20 cellular contexts compared by ENCODE assay signal in the genomic region with DNA sequence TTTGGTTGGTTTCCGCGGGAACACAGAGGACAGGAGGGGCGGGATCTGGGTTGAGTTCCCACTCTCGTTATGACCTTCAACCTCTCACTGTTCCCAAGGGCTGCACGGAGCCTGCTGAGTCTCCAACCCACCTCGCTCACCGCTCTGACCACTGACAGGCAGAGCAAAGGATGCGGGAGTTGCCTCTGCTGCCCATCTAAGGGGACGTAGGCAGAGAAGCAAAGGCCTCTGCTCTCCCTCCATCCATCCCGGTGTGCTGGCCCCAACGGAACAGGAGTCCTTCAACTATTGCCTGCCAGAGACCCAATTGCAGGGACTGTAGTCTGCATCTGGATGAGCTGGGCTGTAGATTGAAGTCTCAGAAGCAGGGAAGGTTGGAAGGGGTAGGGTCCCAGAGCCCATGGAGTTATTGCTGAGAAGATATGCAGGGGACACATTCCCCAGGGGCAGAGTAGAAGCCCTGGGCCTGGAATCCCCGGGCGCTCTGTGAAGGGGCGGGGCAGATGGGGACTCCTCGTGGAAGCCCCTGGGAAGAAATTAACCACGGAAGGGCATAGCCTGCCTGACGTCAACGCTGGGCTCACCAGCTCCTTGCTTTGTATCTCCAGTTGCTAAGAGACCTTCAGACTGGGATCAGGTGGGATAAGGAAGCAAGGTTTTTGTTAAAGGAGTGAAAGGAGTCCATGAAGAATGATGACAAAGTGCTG. TPM values are rescaled to one million over a fixed set of nuclear protein-coding genes. Genes with fewer than 3 reads are reported as not detected.
DNase-seq lines count a peak whose midpoint lies in the region; ATAC-seq, FAIRE-seq and TF ChIP-seq lines count a peak whose summit lies in the region.
"Had no signal": no experiment of that assay in that cellular context is flagged by ENCODE, and none has a peak within 500 bp of the region (broad histone marks: within the 10 kb centered on the region; RNA-seq: fewer than 3 reads in every experiment).

No MANE protein-coding gene starts in this region.

- H3K4me3 Mint-ChIP-seq in Caco-2 (ENCODE audit: unreplicated experiment) = no peak overlapping the region
- H3K4me3 Mint-ChIP-seq: activated CD4-positive, alpha-beta T cell treated with anti-CD3 and anti-CD28 coated beads, Interleukin-2, amount 10 ng/mL, durations not matched to agents 7 days and 5 days had no signal

- intact Hi-C loops in Caco-2 (cut with micrococcal nuclease; ENCODE audit: unreplicated experiment) (no loop called here), K562 (cut with micrococcal nuclease) (no loop called here), sciatic nerve (cut with DNase I) (no loop called here)

- TF ChIP-seq EP300 in K562 (IDR thresholded peaks at IDR 0.05; ENCODE audit: low read length) = no peak

- no peak overlapping the region for H3K4me2 ChIP-seq in K562 (ENCODE audit: insufficient read depth, low read length)
- H3K4me2 ChIP-seq: SK-N-SH had no signal

- no peaks in the 10 kb centered on the region for H3K27me3 ChIP-seq in Caco-2 (replicated peaks; ENCODE audit: control insufficient read depth, insufficient read depth, low read length)
- H3K27me3 ChIP-seq in K562 (ENCODE audit: control insufficient read depth in 2 of 2, insufficient read depth in 2 of 2, low read length in 2 of 2) = peaks cover 31 to 91% of the 10 kb centered on the region in 2 experiments; a peak in 4 of 5 replicates
- H3K27me3 ChIP-seq: MG63 had no signal

- DNase-seq in Caco-2 (peak in 1 of 2 experiments; percentile 40), K562 (ENCODE audit: extremely low read depth in 1 of 4, low spot score in 3 of 4) (no peak), sciatic nerve (ENCODE audit: low spot score) (peak; percentile 43), T-helper 1 cell (no peak), GM20000 (ENCODE audit: low spot score) (no peak)
- DNase-seq: activated CD4-positive, alpha-beta T cell treated with anti-CD3 and anti-CD28 coated beads, Interleukin-2, amount 10 ng/mL, durations not matched to agents 7 days and 5 days; activated gamma-delta T cell; DMS53; MG63; NCI-H2081 treated with DMSO at 0.1 percent for 48 hours; NCI-H69; SK-N-SH; substantia nigra had no signal

- H4K20me1 ChIP-seq in K562 (replicated peaks; ENCODE audit: control insufficient read depth, insufficient read depth, low read length) = peaks cover 10% of the 10 kb centered on the region; the same call in 1 of the 2 replicates

- BruUV-seq in Caco-2 (replicated peaks; lab: Mats Ljungman, UMichigan) (no TSS peak), K562 (replicated peaks; lab: Mats Ljungman, UMichigan) (no TSS peak)

- FAIRE-seq in K562 (lab: Jason Lieb, UNC) = no peak
- FAIRE-seq in islet of Langerhans (lab: Jason Lieb, UNC) = peak; percentile 38
- FAIRE-seq: colon, keratinocyte had no signal

- H3K4me1 Mint-ChIP-seq in Caco-2 (ENCODE audit: low read depth, unreplicated experiment) = peaks cover 28% of the 10 kb centered on the region

- H3K4me1 ChIP-seq in Caco-2 (peaks cover 14% of the 10 kb centered on the region), K562 (replicated peaks in 1 of 2; ENCODE audit: control insufficient read depth in 2 of 2, insufficient read depth in 2 of 2, low read length in 2 of 2) (no peaks in the 10 kb centered on the region; a peak in 1 of 5 replicates)
- H3K4me1 ChIP-seq: parathyroid adenoma had no signal

- H3K36me3 ChIP-seq in Caco-2 (ENCODE audit: control insufficient read depth, insufficient read depth, low read length) (no peaks in the 10 kb centered on the region), K562 (ENCODE audit: control insufficient read depth, insufficient read depth, low read length) (no peaks in the 10 kb centered on the region)
- H3K36me3 ChIP-seq: MG63 had no signal

- CTCF ChIA-PET in Caco-2 (lab: Charles Lee) = interaction anchor here (1.0 kb wide), 1 partner anchor 28 kb away, joined by 3 read pairs; no protein-coding TSS in a partner anchor
- CTCF ChIA-PET in K562 (lab: Yijun Ruan, JAX; ENCODE audit: low intra/inter-chr PET ratio) = no interaction called here

- TF ChIP-seq CTCF in Caco-2 (IDR thresholded peaks at IDR 0.05; ENCODE audit: insufficient read depth in 1 of 2, low read depth in 1 of 2, low read length in 1 of 2, severe bottlenecking in 1 of 2, unreplicated experiment in 1 of 2) (no peak), K562 (IDR thresholded peaks at IDR 0.05 in 2 of 3, conservative IDR thresholded peaks at IDR 0.05 in 1 of 3; ENCODE audit: insufficient read depth in 2 of 3, low read depth in 1 of 3, low read length in 3 of 3) (no peak), GM20000 (IDR thresholded peaks at IDR 0.05; ENCODE audit: extremely low read depth, missing control alignments) (no peak)

- peak overlapping the region; percentile 19 for H3K27ac Mint-ChIP-seq in Caco-2 (ENCODE audit: unreplicated experiment)
- H3K27ac Mint-ChIP-seq: activated CD4-positive, alpha-beta T cell treated with anti-CD3 and anti-CD28 coated beads, Interleukin-2, amount 10 ng/mL, durations not matched to agents 7 days and 5 days had no signal

- in situ Hi-C loops in K562 (cut with MboI) = no loop called here

- WGBS in K562 (ENCODE audit: insufficient coverage, low coverage, missing lambda C conversion rate) = 0% methylated on average over 18 of the region's 18 CpGs

- TF ChIP-seq RAD21 in K562 (CRISPR knock-in tag; conservative IDR thresholded peaks at IDR 0.05 in 1 of 2, IDR thresholded peaks at IDR 0.05 in 1 of 2) = no peak

- peaks cover 5% of the 10 kb centered on the region for H3K36me3 Mint-ChIP-seq in Caco-2 (ENCODE audit: insufficient read depth, unreplicated experiment)

- peaks cover 4% of the 10 kb centered on the region for H3K27me3 Mint-ChIP-seq in Caco-2 (ENCODE audit: insufficient read depth, unreplicated experiment)

- no peak for TF ChIP-seq POLR2A in K562 (conservative IDR thresholded peaks at IDR 0.05)

- POLR2A ChIA-PET in Caco-2 (lab: Charles Lee) = no interaction called here
- POLR2A ChIA-PET in K562 (lab: Yijun Ruan, JAX) = interaction anchor here (1.0 kb wide), 1 partner anchor 142 kb away, joined by 3 read pairs; no protein-coding TSS in a partner anchor

- no peak overlapping the region for H2AFZ ChIP-seq in K562 (ENCODE audit: low read depth, low read length)
- H2AFZ ChIP-seq: parathyroid adenoma had no signal

- ATAC-seq in K562 (no peak), sciatic nerve (no peak), HG02852 (IDR thresholded peaks at IDR 0.05; ENCODE audit: unreplicated experiment) (no peak), GM19467 (IDR thresholded peaks at IDR 0.05; ENCODE audit: unreplicated experiment) (no peak)

- H3K27ac ChIP-seq in K562 (ENCODE audit: extremely low read depth, low read depth, low read length) = no peak overlapping the region
- H3K27ac ChIP-seq: parathyroid adenoma had no signal

- H3K9me3 Mint-ChIP-seq in Caco-2 (ENCODE audit: unreplicated experiment) = no peaks in the 10 kb centered on the region
- H3K9me3 Mint-ChIP-seq: activated CD4-positive, alpha-beta T cell treated with anti-CD3 and anti-CD28 coated beads, Interleukin-2, amount 10 ng/mL, durations not matched to agents 7 days and 5 days had no signal

- no peaks in the 10 kb centered on the region for H3K9me3 ChIP-seq in Caco-2
- no peaks in the 10 kb centered on the region for H3K9me3 ChIP-seq in K562 (replicated peaks; ENCODE audit: control insufficient read depth, insufficient read depth, low read depth, low read length)
- H3K9me3 ChIP-seq: MG63, SK-N-SH had no signal

- no peaks in the 10 kb centered on the region for H3K79me2 ChIP-seq in K562 (ENCODE audit: control insufficient read depth, insufficient read depth, low read length)
- H3K79me2 ChIP-seq: parathyroid adenoma had no signal

- H3K4me3 ChIP-seq in Caco-2 (ENCODE audit: low read depth, low read length) (no peak overlapping the region), K562 (no peak overlapping the region)
- H3K4me3 ChIP-seq: MG63 had no signal

- peak overlapping the region in 1 of 2 experiments; percentile 39; a peak in 1 of 4 replicates for H3K9ac ChIP-seq in K562 (ENCODE audit: insufficient read depth in 1 of 2, low read depth in 2 of 2, low read length in 2 of 2)
- H3K9ac ChIP-seq: parathyroid adenoma, SK-N-SH had no signal

- H3K9me1 ChIP-seq in K562 (ENCODE audit: control insufficient read depth, insufficient read depth, low read length) = peaks cover 3% of the 10 kb centered on the region

RNA-seq across cellular contexts. Expression of a gene that starts 12.7 kb away (rescaled TPM):
- 0.48 TPM in 1 of 2 replicates, not detected in the other for total RNA-seq in Caco-2 (2022)
- total RNA-seq in K562 (2011; cell fraction: chromatin; rRNA removed; ENCODE audit: low replicate concordance) = not detected in 2 replicates
- not detected in 2 replicates for total RNA-seq in K562 (2011; cell fraction: nucleolus; rRNA removed)
- total RNA-seq in K562 (2011; cell fraction: nucleoplasm; rRNA removed) = not detected in 2 replicates
- total RNA-seq in K562 (2014; rRNA removed) = not detected in 2 replicates
- total RNA-seq in K562 (2014; rRNA removed; fragmentation: Illumina TruSeq; extraction: Trizol) = not detected in 2 replicates
- total RNA-seq in K562 (2015; rRNA removed; fragmentation: Illumina TruSeq; extraction: Trizol) = not detected in 2 replicates
- 0.29 TPM in 1 of 2 replicates, not detected in the other for total RNA-seq in K562 (2021)
- polyA plus RNA-seq in K562 (2011; rRNA removed) = not detected in 2 replicates
- not detected in 2 replicates for polyA plus RNA-seq in K562 (2011; cell fraction: cytosol; rRNA removed)
- polyA plus RNA-seq in K562 (2011; cell fraction: nucleus; rRNA removed) = not detected in 2 replicates
- polyA plus RNA-seq in K562 (2012) = not detected in 2 replicates
- polyA plus RNA-seq in K562 (2014; fragmentation: Illumina TruSeq; extraction: Trizol) = not detected in 2 replicates
- not detected for polyA plus RNA-seq in K562 (2014; fragmentation: Nextera tagmentation; extraction: Ambion mirVana)
- not detected in 2 replicates for polyA plus RNA-seq in K562 (2014; rRNA removed)
- polyA minus RNA-seq in K562 (2011; rRNA and poly(A)+ RNA removed) = not detected in 2 replicates
- polyA minus RNA-seq in K562 (2011; cell fraction: cytosol; rRNA and poly(A)+ RNA removed) = not detected in 2 replicates
- polyA minus RNA-seq in K562 (2011; cell fraction: nucleus; rRNA and poly(A)+ RNA removed) = not detected in 2 replicates
- 6.6 TPM for total RNA-seq in sciatic nerve
- polyA plus RNA-seq: BJ, keratinocyte, SK-N-SH had no signal

RNA-seq across cellular contexts. Expression of a gene that starts 39.2 kb away (rescaled TPM):
- 0.86 and 1.0 TPM in 2 replicates for total RNA-seq in Caco-2 (2022)
- not detected in 2 replicates for total RNA-seq in K562 (2011; cell fraction: chromatin; rRNA removed; ENCODE audit: low replicate concordance)
- not detected in 2 replicates for total RNA-seq in K562 (2011; cell fraction: nucleolus; rRNA removed)
- total RNA-seq in K562 (2011; cell fraction: nucleoplasm; rRNA removed) = not detected in 2 replicates
- not detected in 2 replicates for total RNA-seq in K562 (2014; rRNA removed)
- total RNA-seq in K562 (2014; rRNA removed; fragmentation: Illumina TruSeq; extraction: Trizol) = not detected in 2 replicates
- total RNA-seq in K562 (2015; rRNA removed; fragmentation: Illumina TruSeq; extraction: Trizol) = not detected in 2 replicates
- total RNA-seq in K562 (2021) = 0.27 and 0.35 TPM in 2 replicates
- not detected in 2 replicates for polyA plus RNA-seq in K562 (2011; rRNA removed)
- polyA plus RNA-seq in K562 (2011; cell fraction: cytosol; rRNA removed) = 0.06 TPM in 1 of 2 replicates, not detected in the other
- 0.11 TPM in 1 of 2 replicates, not detected in the other for polyA plus RNA-seq in K562 (2011; cell fraction: nucleus; rRNA removed)
- polyA plus RNA-seq in K562 (2012) = 0.07 and 0.14 TPM in 2 replicates
- not detected in 2 replicates for polyA plus RNA-seq in K562 (2014; fragmentation: Illumina TruSeq; extraction: Trizol)
- not detected for polyA plus RNA-seq in K562 (2014; fragmentation: Nextera tagmentation; extraction: Ambion mirVana)
- 0.07 TPM in 1 of 2 replicates, not detected in the other for polyA plus RNA-seq in K562 (2014; rRNA removed)
- 0.18 TPM in 1 of 2 replicates, not detected in the other for polyA minus RNA-seq in K562 (2011; rRNA and poly(A)+ RNA removed)
- not detected in 2 replicates for polyA minus RNA-seq in K562 (2011; cell fraction: cytosol; rRNA and poly(A)+ RNA removed)
- polyA minus RNA-seq in K562 (2011; cell fraction: nucleus; rRNA and poly(A)+ RNA removed) = not detected in 2 replicates
- total RNA-seq in sciatic nerve = 141 TPM
- total RNA-seq: activated CD4-positive, alpha-beta T cell treated with anti-CD3 and anti-CD28 coated beads, Interleukin-2, amount 10 ng/mL, durations not matched to agents 7 days and 5 days had no signal
- polyA plus RNA-seq: BJ, keratinocyte had no signal

RNA-seq across cellular contexts. Expression of a gene that starts 40.2 kb away (rescaled TPM):
- total RNA-seq in Caco-2 (2022) (not detected in 2 replicates), K562 (2014; rRNA removed) (not detected in 2 replicates), K562 (2014; rRNA removed; fragmentation: Illumina TruSeq; extraction: Trizol) (not detected in 2 replicates), K562 (2015; rRNA removed; fragmentation: Illumina TruSeq; extraction: Trizol) (not detected in 2 replicates), K562 (2021) (not detected in 2 replicates), sciatic nerve (4.2 TPM)
- not detected in 2 replicates for total RNA-seq in K562 (2011; cell fraction: chromatin; rRNA removed; ENCODE audit: low replicate concordance)
- total RNA-seq in K562 (2011; cell fraction: nucleolus; rRNA removed) = not detected in 2 replicates
- not detected in 2 replicates for total RNA-seq in K562 (2011; cell fraction: nucleoplasm; rRNA removed)
- polyA plus RNA-seq in K562 (2011; rRNA removed) (not detected in 2 replicates), K562 (2014; fragmentation: Illumina TruSeq; extraction: Trizol) (not detected in 2 replicates), K562 (2014; fragmentation: Nextera tagmentation; extraction: Ambion mirVana) (not detected), K562 (2014; rRNA removed) (not detected in 2 replicates)
- not detected in 2 replicates for polyA plus RNA-seq in K562 (2011; cell fraction: cytosol; rRNA removed)
- not detected in 2 replicates for polyA plus RNA-seq in K562 (2011; cell fraction: nucleus; rRNA removed)
- not detected in 2 replicates for polyA plus RNA-seq in K562 (2012)
- not detected in 2 replicates for polyA minus RNA-seq in K562 (2011; rRNA and poly(A)+ RNA removed)
- not detected in 2 replicates for polyA minus RNA-seq in K562 (2011; cell fraction: cytosol; rRNA and poly(A)+ RNA removed)
- polyA minus RNA-seq in K562 (2011; cell fraction: nucleus; rRNA and poly(A)+ RNA removed) = not detected in 2 replicates
- polyA plus RNA-seq: BJ, keratinocyte, SK-N-SH had no signal

Comparison
In these comparisons a context has a peak if more than half of its experiments do, and no peak if none do; other contexts are left out.
1. RNA of a gene that starts 39.2 kb away (total RNA-seq): 141 TPM in sciatic nerve (single experiment); 0.86 to 1.0 TPM in Caco-2 and 0.27 to 0.35 TPM in K562; every median in the first group is over 10 times any median in the second.